Comparison of ENCODE assay signal across 1 cellular context in the genomic region with DNA sequence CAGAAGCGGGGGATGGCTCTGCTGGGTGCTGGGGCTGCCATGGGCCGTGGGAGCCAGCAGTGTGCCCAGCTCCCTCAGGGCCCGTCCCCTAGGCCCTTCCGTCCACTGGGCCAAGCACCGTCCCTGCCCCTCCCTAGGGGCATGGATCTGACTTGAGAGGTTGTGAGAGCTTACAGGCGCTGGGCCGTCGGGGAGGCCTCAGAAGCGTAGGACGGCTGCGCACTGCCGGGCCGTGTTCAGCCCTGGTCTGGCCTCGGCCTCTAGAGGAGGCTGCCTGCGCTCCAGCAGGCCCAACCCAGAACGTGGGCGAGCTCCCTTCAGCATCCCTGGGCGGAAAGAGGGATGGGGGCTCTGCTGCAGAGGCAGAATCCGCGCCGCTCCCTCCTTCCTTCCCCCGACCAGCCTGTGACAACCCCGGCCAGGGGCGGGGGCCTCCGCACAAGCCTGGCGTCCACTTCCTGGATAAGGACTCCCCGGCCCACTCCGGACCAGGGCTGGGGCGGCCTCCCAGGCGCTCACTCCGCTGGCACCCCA.
TF ChIP-seq lines count a peak whose summit lies in the region.

No MANE protein-coding gene starts in this region.

TF ChIP-seq in IMR-90, 13 proteins besides CTCF, POLR2A, EP300 and RAD21:
- TF ChIP-seq RCOR1 (IDR thresholded peaks at IDR 0.05; ENCODE audit: insufficient replicate concordance, low read length) (no peak), MXI1 (IDR thresholded peaks at IDR 0.05; ENCODE audit: borderline replicate concordance, low read depth, low read length) (no peak), NFE2L2 (IDR thresholded peaks at IDR 0.05; ENCODE audit: low read depth, low read length) (no peak), RFX5 (IDR thresholded peaks at IDR 0.05; ENCODE audit: low read depth, low read length) (no peak), CHD1 (IDR thresholded peaks at IDR 0.05; ENCODE audit: low read depth, low read length) (no peak), FOS (IDR thresholded peaks at IDR 0.05; ENCODE audit: low read depth, low read length) (no peak), MAZ (IDR thresholded peaks at IDR 0.05; ENCODE audit: borderline replicate concordance, low read depth, low read length) (no peak), MAFK (IDR thresholded peaks at IDR 0.05; ENCODE audit: low read depth, low read length) (no peak), CEBPB (IDR thresholded peaks at IDR 0.05; ENCODE audit: low read depth, low read length) (no peak), SMC3 (IDR thresholded peaks at IDR 0.05; ENCODE audit: low read depth, low read length) (no peak), BHLHE40 (IDR thresholded peaks at IDR 0.05; ENCODE audit: low read depth, low read length) (no peak)
- TF ChIP-seq, protein P1, sequence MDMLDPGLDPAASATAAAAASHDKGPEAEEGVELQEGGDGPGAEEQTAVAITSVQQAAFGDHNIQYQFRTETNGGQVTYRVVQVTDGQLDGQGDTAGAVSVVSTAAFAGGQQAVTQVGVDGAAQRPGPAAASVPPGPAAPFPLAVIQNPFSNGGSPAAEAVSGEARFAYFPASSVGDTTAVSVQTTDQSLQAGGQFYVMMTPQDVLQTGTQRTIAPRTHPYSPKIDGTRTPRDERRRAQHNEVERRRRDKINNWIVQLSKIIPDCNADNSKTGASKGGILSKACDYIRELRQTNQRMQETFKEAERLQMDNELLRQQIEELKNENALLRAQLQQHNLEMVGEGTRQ (IDR thresholded peaks at IDR 0.05; ENCODE audit: low read depth, low read length): no peak
- TF ChIP-seq, protein P2, sequence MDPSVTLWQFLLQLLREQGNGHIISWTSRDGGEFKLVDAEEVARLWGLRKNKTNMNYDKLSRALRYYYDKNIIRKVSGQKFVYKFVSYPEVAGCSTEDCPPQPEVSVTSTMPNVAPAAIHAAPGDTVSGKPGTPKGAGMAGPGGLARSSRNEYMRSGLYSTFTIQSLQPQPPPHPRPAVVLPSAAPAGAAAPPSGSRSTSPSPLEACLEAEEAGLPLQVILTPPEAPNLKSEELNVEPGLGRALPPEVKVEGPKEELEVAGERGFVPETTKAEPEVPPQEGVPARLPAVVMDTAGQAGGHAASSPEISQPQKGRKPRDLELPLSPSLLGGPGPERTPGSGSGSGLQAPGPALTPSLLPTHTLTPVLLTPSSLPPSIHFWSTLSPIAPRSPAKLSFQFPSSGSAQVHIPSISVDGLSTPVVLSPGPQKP (IDR thresholded peaks at IDR 0.05; ENCODE audit: borderline replicate concordance, low read depth, low read length): no peak
